In genomic region chr14:102591944-102592772, GRCh38 we compare ENCODE assay signal across 8 cellular contexts. TPM values are rescaled to one million over a fixed set of nuclear protein-coding genes. Genes with fewer than 3 reads are reported as not detected.
DNase-seq lines count a peak whose midpoint lies in the region; ATAC-seq and TF ChIP-seq lines count a peak whose summit lies in the region.

Gene RCOR1 (plus strand): TSS chr14:102592649. CDS start chr14:102592887, 238 bp downstream.

- H3K9me3 Mint-ChIP-seq in CD4-positive, alpha-beta T cell: no peaks in the 10 kb centered on the region
- H3K9me3 Mint-ChIP-seq in activated CD4-positive, alpha-beta memory T cell treated with anti-CD3 and anti-CD28 coated beads for 36 hours: no peaks in the 10 kb centered on the region

- peak within 1 kb of the TSS; percentile 86 for H3K27ac ChIP-seq in CD4-positive, alpha-beta T cell (ENCODE audit: low read depth, low read length)
- peak within 1 kb of the TSS; percentile 99 for H3K27ac ChIP-seq in liver (ENCODE audit: low read depth in 1 of 2, low read length in 2 of 2)

- DNase-seq in CD4-positive, alpha-beta T cell: peak; percentile 97 to 99 (median 98)
- DNase-seq in HK-2 (ENCODE audit: unreplicated experiment) (peak; percentile 98), NCI-H82 treated with DMSO at 0.1 percent for 48 hours (lab: John Stamatoyannopoulos, UW; ENCODE audit: unreplicated experiment) (peak; percentile 81), dermis microvascular lymphatic vessel endothelial cell (ENCODE audit: low read depth in 2 of 2) (peak; percentile 92 to 98)
- peak; percentile 99 for DNase-seq in activated CD4-positive, alpha-beta memory T cell treated with anti-CD3 and anti-CD28 coated beads for 36 hours
- peak; percentile 99 for DNase-seq in stimulated activated CD4-positive, alpha-beta T cell treated with anti-CD3 and anti-CD28 coated beads, Interleukin-4, amount 100 ng/mL, for 1 hour

- peak within 1 kb of the TSS; percentile 95 for H3K27ac Mint-ChIP-seq in CD4-positive, alpha-beta T cell
- peak within 1 kb of the TSS; percentile 93 for H3K27ac Mint-ChIP-seq in activated CD4-positive, alpha-beta memory T cell treated with anti-CD3 and anti-CD28 coated beads for 36 hours

- no peaks in the 10 kb centered on the region for H3K36me3 ChIP-seq in liver (ENCODE audit: control insufficient read depth in 4 of 4, insufficient read depth in 3 of 4, low read depth in 1 of 4, low read length in 3 of 4)

- CTCF ChIA-PET in CD4-positive, alpha-beta T cell (lab: Charles Lee): interaction anchor here (3.2 kb wide), 1 partner anchor 67 kb away, joined by 14 read pairs; no protein-coding TSS in a partner anchor
- CTCF ChIA-PET in activated CD4-positive, alpha-beta memory T cell treated with anti-CD3 and anti-CD28 coated beads for 36 hours (lab: Charles Lee): interaction anchor here (1.5 kb wide), 1 partner anchor 67 kb away, joined by 11 read pairs; no protein-coding TSS in a partner anchor

- H3K27me3 ChIP-seq in CD4-positive, alpha-beta T cell (ENCODE audit: control insufficient read depth, insufficient read depth, low read length): no peaks in the 10 kb centered on the region
- H3K27me3 ChIP-seq in liver (ENCODE audit: control insufficient read depth in 4 of 4, insufficient read depth in 4 of 4, low read length in 3 of 4): no peaks in the 10 kb centered on the region

- peaks cover 4 to 13% (median 10%) of the 10 kb centered on the region in 4 donors for H3K4me1 ChIP-seq in liver (ENCODE audit: control insufficient read depth in 4 of 4, insufficient read depth in 4 of 4, low read length in 3 of 4)

- no peaks in the 10 kb centered on the region for H3K9me3 ChIP-seq in CD4-positive, alpha-beta T cell (ENCODE audit: control insufficient read depth, low read length)
- H3K9me3 ChIP-seq in liver (ENCODE audit: control insufficient read depth in 4 of 4, low read length in 3 of 4): no peaks in the 10 kb centered on the region

- no peak for TF ChIP-seq RAD21 in liver (IDR thresholded peaks at IDR 0.05)

- H3K9ac ChIP-seq in liver (ENCODE audit: low read depth in 1 of 2, low read length in 2 of 2): peak within 1 kb of the TSS; percentile 44 to 71

- POLR2A ChIA-PET in CD4-positive, alpha-beta T cell (lab: Charles Lee): interaction anchor here (0.8 to 1.2 kb wide), 4 partner anchors 67 to 742 kb away, joined by 3 to 9 read pairs (median 4); partner anchors contain the start of genes ANKRD9 and EIF5
- POLR2A ChIA-PET in activated CD4-positive, alpha-beta memory T cell treated with anti-CD3 and anti-CD28 coated beads for 36 hours (lab: Charles Lee): no interaction called here

- intact Hi-C loops in CD4-positive, alpha-beta T cell (cut with DNase I, micrococcal nuclease): loop anchor here (1.0 to 10.0 kb wide), 11 partner anchors 67 to 803 kb away; partner anchors contain the start of genes AMN (in 1 of the 2), CINP (in 1 of the 2), TECPR2 (in 1 of the 2) and TRAF3 (in 1 of the 2)
- intact Hi-C loops in activated CD4-positive, alpha-beta memory T cell treated with anti-CD3 and anti-CD28 coated beads for 36 hours (cut with micrococcal nuclease): loop anchor here (1.0 to 10.0 kb wide), 6 partner anchors 68 to 453 kb away; partner anchors contain the start of genes CINP, TECPR2, TRAF3 and WDR20

- no peak for TF ChIP-seq CTCF in CD4-positive, alpha-beta T cell (IDR thresholded peaks at IDR 0.05)
- no peak for TF ChIP-seq CTCF in liver (IDR thresholded peaks at IDR 0.05; ENCODE audit: low read depth, low read length, missing input control)

- peaks cover 16% of the 10 kb centered on the region for H3K36me3 Mint-ChIP-seq in CD4-positive, alpha-beta T cell (ENCODE audit: low read depth)
- H3K36me3 Mint-ChIP-seq in activated CD4-positive, alpha-beta memory T cell treated with anti-CD3 and anti-CD28 coated beads for 36 hours: peaks cover 2% of the 10 kb centered on the region

- peak; percentile 88 for ATAC-seq in CD4-positive, alpha-beta T cell (ENCODE audit: poor library complexity)
- peak; percentile 74 for ATAC-seq in GM19455 (IDR thresholded peaks at IDR 0.05; ENCODE audit: unreplicated experiment)

- peaks cover 30% of the 10 kb centered on the region for H3K4me1 Mint-ChIP-seq in CD4-positive, alpha-beta T cell (ENCODE audit: low read depth)
- H3K4me1 Mint-ChIP-seq in activated CD4-positive, alpha-beta memory T cell treated with anti-CD3 and anti-CD28 coated beads for 36 hours (ENCODE audit: low read depth): peaks cover 32% of the 10 kb centered on the region

- WGBS in liver: under 1% methylated on average over 98 of the region's 98 CpGs

- no peaks in the 10 kb centered on the region for H3K27me3 Mint-ChIP-seq in CD4-positive, alpha-beta T cell
- no peaks in the 10 kb centered on the region for H3K27me3 Mint-ChIP-seq in activated CD4-positive, alpha-beta memory T cell treated with anti-CD3 and anti-CD28 coated beads for 36 hours

- H3K4me3 Mint-ChIP-seq in CD4-positive, alpha-beta T cell: peak within 1 kb of the TSS; percentile 99
- peak within 1 kb of the TSS; percentile 84 for H3K4me3 Mint-ChIP-seq in activated CD4-positive, alpha-beta memory T cell treated with anti-CD3 and anti-CD28 coated beads for 36 hours

- H3K4me3 ChIP-seq in liver (ENCODE audit: low read depth in 1 of 3, low read length in 3 of 3): peak within 1 kb of the TSS; percentile 67 to 99 (median 78)

TF ChIP-seq in liver, 16 proteins besides CTCF, POLR2A, EP300 and RAD21:
- TF ChIP-seq TAF1 (conservative IDR thresholded peaks at IDR 0.05) (peak; percentile 44), EGR1 (IDR thresholded peaks at IDR 0.05; ENCODE audit: low read depth in 2 of 2) (no peak), REST (IDR thresholded peaks at IDR 0.05) (peak; percentile 56), SP1 (IDR thresholded peaks at IDR 0.05) (peak; percentile 31)

RNA-seq across cellular contexts. Expression of gene RCOR1, which starts in this region (rescaled TPM):
- 10 to 100 TPM; 20.5 to 23.1 TPM for total RNA-seq in CD4-positive, alpha-beta T cell
- total RNA-seq in activated CD4-positive, alpha-beta memory T cell treated with anti-CD3 and anti-CD28 coated beads for 36 hours: 10 to 100 TPM; 14.1 to 14.3 TPM
- total RNA-seq in dermis microvascular lymphatic vessel endothelial cell (11.4 and 12.4 TPM in 2 replicates), liver (10 to 100 TPM in 1 of 2 donors, 1 to 10 TPM in 1; 6.9 to 17.0 TPM)
- polyA plus RNA-seq in liver: 1 to 10 TPM; 4.2 to 4.6 TPM

Comparison
In these comparisons a context has a peak if more than half of its experiments do, and no peak if none do; other contexts are left out.
1. Peak in every context shown above with its lines: DNase-seq, ATAC-seq, H3K4me3 ChIP-seq and H3K27ac ChIP-seq.